31 cellular contexts compared by ENCODE assay signal in genomic region chr13:27905650-27906049, GRCh38. TPM values are rescaled to one million over a fixed set of nuclear protein-coding genes. Genes with fewer than 3 reads are reported as not detected.
"Had no signal": no experiment of that assay in that cellular context is flagged by ENCODE, and none has a peak within 500 bp of the region (broad histone marks: within the 10 kb centered on the region; RNA-seq: fewer than 3 reads in every experiment).

No MANE protein-coding gene starts in this region.

- H3K27ac ChIP-seq: adrenal gland, KMS-11, Peyer's patch had no signal

- H3K36me3 ChIP-seq: adrenal gland, Peyer's patch had no signal

- H3K4me3 ChIP-seq: adrenal gland, Peyer's patch had no signal

- H3K9ac ChIP-seq: KMS-11 had no signal

- DNase-seq: activated CD4-positive, alpha-beta T cell treated with anti-CD3 and anti-CD28 coated beads, Interleukin-2, amount 10 ng/mL, durations not matched to agents 24 days and 14 days; activated CD4-positive, alpha-beta T cell treated with anti-CD3 and anti-CD28 coated beads, Interleukin-2, amount 50 U/mL, for 48 hours; activated CD8-positive, alpha-beta T cell treated with anti-CD3 and anti-CD28 coated beads, Interleukin-2, amount 10 ng/mL, durations not matched to agents 7 days and 5 days; activated gamma-delta T cell; activated naive CD4-positive, alpha-beta T cell treated with Interleukin-2 at 50 U/mL for 16 hours; activated T-cell treated with anti-CD3 and anti-CD28 coated beads, Interleukin-2, amount 50 U/mL, for 24 hours; adrenal gland; caudate nucleus; NCI-H1092 treated with DMSO at 0.1 percent for 48 hours; NCI-H1417; NCI-H146; NCI-H187; NCI-H2029 treated with DMSO at 0.1 percent for 48 hours; NCI-H2107; NCI-H2171; NCI-H510A; NCI-H526; NCI-H748 treated with DMSO at 0.1 percent for 48 hours; NK-92 treated with Interleukin-12 subunit alpha and Interleukin-12 subunit beta, amount 100 ng/mL, for 24 hours; PC-3; Peyer's patch; RPMI8226; T1000 had no signal

- H3K9me3 ChIP-seq: adrenal gland, Peyer's patch had no signal

- H3K4me1 ChIP-seq: adrenal gland, Peyer's patch had no signal

- H3K27me3 ChIP-seq: Peyer's patch had no signal

RNA-seq across cellular contexts. Expression of gene PDX1, which starts 14.2 kb away (rescaled TPM):
- total RNA-seq: activated CD4-positive, alpha-beta T cell treated with anti-CD3 and anti-CD28 coated beads, Interleukin-2, amount 10 ng/mL, durations not matched to agents 24 days and 14 days; activated CD8-positive, alpha-beta T cell treated with anti-CD3 and anti-CD28 coated beads, Interleukin-2, amount 10 ng/mL, durations not matched to agents 7 days and 5 days; activated T-helper 2 cell treated with anti-CD3 and anti-CD28 coated beads, Interferon-gamma antibody, Interleukin-2, Interleukin-4, amounts not matched to agents 10 μg/mL and 5 μg/mL and 100 μg/mL, durations not matched to agents 14 hours and 24 hours and 36 hours; adrenal gland; astrocyte; bronchial epithelial cell; LHCN-M2; M059J; PC-3; Peyer's patch; T-helper 1 cell treated with Interleukin-12 subunit alpha and Interleukin-12 subunit beta and Interleukin-4 antibody, amounts not matched to agents 30 ng/mL and 1 ng/mL, for 36 hours; T-helper 2 cell treated with Interferon-gamma antibody and Interleukin-4, amounts not matched to agents 100 ng/mL and 5 ng/mL, for 36 hours had no signal
